Comparison of ENCODE assay signal across 8 cellular contexts in the genomic region with DNA sequence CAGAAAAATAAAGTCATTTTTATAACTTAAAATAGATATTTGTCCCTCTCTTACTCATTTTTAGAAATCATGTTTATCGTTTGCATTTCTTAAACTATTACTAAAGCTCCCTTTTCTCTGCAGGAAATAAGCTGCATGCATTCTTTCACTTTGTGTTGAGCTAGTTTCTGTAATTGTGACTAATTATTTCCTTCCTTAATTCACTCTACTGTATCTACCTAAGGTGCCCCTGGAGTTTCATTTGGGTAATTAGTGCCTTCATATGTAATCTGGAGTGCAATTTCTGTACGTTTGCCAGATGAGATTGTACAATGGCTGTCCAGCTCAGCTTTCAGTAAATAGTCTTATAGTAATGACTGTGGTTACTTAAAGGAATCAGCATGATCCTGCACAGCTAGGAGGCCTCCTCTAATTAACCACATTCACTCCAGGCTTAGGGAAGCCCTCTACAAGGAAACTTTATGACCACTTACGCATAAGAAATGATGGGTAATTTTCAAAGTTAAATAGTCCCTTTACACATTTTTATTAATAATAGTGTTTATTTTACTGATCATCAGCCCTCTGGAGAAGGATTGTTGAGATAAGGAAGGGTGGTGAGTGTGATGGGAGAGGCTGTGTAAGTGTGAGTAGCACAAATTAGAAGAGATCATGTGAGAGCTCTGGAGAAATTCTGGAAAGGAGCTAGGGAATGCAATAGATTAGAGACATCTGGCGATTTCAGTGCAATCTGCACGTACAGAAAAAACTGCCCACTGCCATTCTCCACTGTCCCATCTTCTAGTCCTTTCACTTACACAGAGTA.
DNase-seq lines count a peak whose midpoint lies in the region; ATAC-seq lines count a peak whose summit lies in the region.

No MANE protein-coding gene starts in this region.

- H3K27ac Mint-ChIP-seq in activated CD4-positive, alpha-beta T cell treated with anti-CD3 and anti-CD28 coated beads, Interleukin-2, amount 10 ng/mL, durations not matched to agents 7 days and 5 days = peak overlapping the region; percentile 86
- H3K27ac Mint-ChIP-seq in activated CD8-positive, alpha-beta T cell treated with anti-CD3 and anti-CD28 coated beads, Interleukin-2, amount 10 ng/mL, durations not matched to agents 7 days and 5 days = peak overlapping the region; percentile 97
- peak overlapping the region; percentile 1 to 97 (median 66) for H3K27ac Mint-ChIP-seq in naive thymus-derived CD4-positive, alpha-beta T cell

- no peak overlapping the region for H3K4me3 ChIP-seq in naive thymus-derived CD4-positive, alpha-beta T cell (ENCODE audit: low read length)

- peak overlapping the region; percentile 10 for H3K27ac ChIP-seq in naive thymus-derived CD4-positive, alpha-beta T cell (ENCODE audit: low read depth, low read length)

- POLR2A ChIA-PET in activated CD4-positive, alpha-beta T cell treated with anti-CD3 and anti-CD28 coated beads, Interleukin-2, amount 10 ng/mL, durations not matched to agents 7 days and 5 days (lab: Charles Lee) = interaction anchor here (1.1 to 1.5 kb wide), 2 partner anchors 21 to 38 kb away, joined by 4 to 5 read pairs; no protein-coding TSS in a partner anchor
- POLR2A ChIA-PET in activated CD8-positive, alpha-beta T cell treated with anti-CD3 and anti-CD28 coated beads, Interleukin-2, amount 10 ng/mL, durations not matched to agents 7 days and 5 days (lab: Charles Lee) = interaction anchor here (0.6 to 3.5 kb wide), 13 partner anchors 20 to 703 kb away, joined by 3 to 15 read pairs (median 5); a partner anchor contains a TSS
- POLR2A ChIA-PET in naive thymus-derived CD4-positive, alpha-beta T cell (lab: Charles Lee) = interaction anchor here (0.7 to 1.7 kb wide), 10 partner anchors 11 to 195 kb away, joined by 3 to 7 read pairs (median 4); a partner anchor contains a TSS

- H3K4me1 Mint-ChIP-seq in activated CD4-positive, alpha-beta T cell treated with anti-CD3 and anti-CD28 coated beads, Interleukin-2, amount 10 ng/mL, durations not matched to agents 7 days and 5 days = peaks cover 83% of the 10 kb centered on the region
- peaks cover 83% of the 10 kb centered on the region for H3K4me1 Mint-ChIP-seq in activated CD8-positive, alpha-beta T cell treated with anti-CD3 and anti-CD28 coated beads, Interleukin-2, amount 10 ng/mL, durations not matched to agents 7 days and 5 days (ENCODE audit: low read depth)
- peaks cover 34 to 82% (median 75%) of the 10 kb centered on the region in 7 donors for H3K4me1 Mint-ChIP-seq in naive thymus-derived CD4-positive, alpha-beta T cell

- CTCF ChIA-PET in activated CD4-positive, alpha-beta T cell treated with anti-CD3 and anti-CD28 coated beads, Interleukin-2, amount 10 ng/mL, durations not matched to agents 7 days and 5 days (lab: Charles Lee) = interaction anchor here (1.0 to 2.3 kb wide), 11 partner anchors 9 to 111 kb away, joined by 3 to 8 read pairs (median 5); a partner anchor contains a TSS
- CTCF ChIA-PET in activated CD8-positive, alpha-beta T cell treated with anti-CD3 and anti-CD28 coated beads, Interleukin-2, amount 10 ng/mL, durations not matched to agents 7 days and 5 days (lab: Charles Lee) = interaction anchor here (0.9 to 9.2 kb wide), 26 partner anchors 11 to 236 kb away, joined by 3 to 89 read pairs (median 6); a partner anchor contains a TSS
- CTCF ChIA-PET in naive thymus-derived CD4-positive, alpha-beta T cell (lab: Charles Lee) = interaction anchor here (1.0 to 2.1 kb wide), 6 partner anchors 11 to 84 kb away, joined by 3 to 18 read pairs (median 3); no protein-coding TSS in a partner anchor

- H3K36me3 Mint-ChIP-seq in activated CD4-positive, alpha-beta T cell treated with anti-CD3 and anti-CD28 coated beads, Interleukin-2, amount 10 ng/mL, durations not matched to agents 7 days and 5 days (ENCODE audit: low read depth) = peaks cover 63% of the 10 kb centered on the region
- peaks cover 62% of the 10 kb centered on the region for H3K36me3 Mint-ChIP-seq in activated CD8-positive, alpha-beta T cell treated with anti-CD3 and anti-CD28 coated beads, Interleukin-2, amount 10 ng/mL, durations not matched to agents 7 days and 5 days (ENCODE audit: low read depth)
- peaks cover 4 to 38% (median 13%) of the 10 kb centered on the region in 5 donors for H3K36me3 Mint-ChIP-seq in naive thymus-derived CD4-positive, alpha-beta T cell

- peaks cover 27 to 57% of the 10 kb centered on the region in 2 donors for H3K4me1 ChIP-seq in naive thymus-derived CD4-positive, alpha-beta T cell (ENCODE audit: control insufficient read depth in 2 of 2, insufficient read depth in 2 of 2, low read length in 2 of 2)

- H3K9me3 ChIP-seq in naive thymus-derived CD4-positive, alpha-beta T cell (ENCODE audit: control insufficient read depth in 2 of 3, low read length in 3 of 3) = no peaks in the 10 kb centered on the region

- no peaks in the 10 kb centered on the region for H3K27me3 Mint-ChIP-seq in activated CD4-positive, alpha-beta T cell treated with anti-CD3 and anti-CD28 coated beads, Interleukin-2, amount 10 ng/mL, durations not matched to agents 7 days and 5 days
- no peaks in the 10 kb centered on the region for H3K27me3 Mint-ChIP-seq in activated CD8-positive, alpha-beta T cell treated with anti-CD3 and anti-CD28 coated beads, Interleukin-2, amount 10 ng/mL, durations not matched to agents 7 days and 5 days (ENCODE audit: low read depth)
- no peaks in the 10 kb centered on the region for H3K27me3 Mint-ChIP-seq in naive thymus-derived CD4-positive, alpha-beta T cell

- H3K4me3 Mint-ChIP-seq in activated CD4-positive, alpha-beta T cell treated with anti-CD3 and anti-CD28 coated beads, Interleukin-2, amount 10 ng/mL, durations not matched to agents 7 days and 5 days = peak overlapping the region; percentile 20
- peak overlapping the region; percentile 61 for H3K4me3 Mint-ChIP-seq in activated CD8-positive, alpha-beta T cell treated with anti-CD3 and anti-CD28 coated beads, Interleukin-2, amount 10 ng/mL, durations not matched to agents 7 days and 5 days
- H3K4me3 Mint-ChIP-seq in naive thymus-derived CD4-positive, alpha-beta T cell = peak overlapping the region in 9 of 10 donors; percentile 1 to 82 (median 48)

- DNase-seq in activated CD4-positive, alpha-beta T cell treated with anti-CD3 and anti-CD28 coated beads, Interleukin-2, amount 10 ng/mL, durations not matched to agents 7 days and 5 days = no peak
- no peak for DNase-seq in activated CD4-positive, alpha-beta T cell treated with anti-CD3 and anti-CD28 coated beads, Interleukin-2, amount 50 U/mL, for 4 hours
- DNase-seq in HCEC 1CT = peak; percentile 38
- DNase-seq in MV-4-11 (lab: John Stamatoyannopoulos, UW) = peak; percentile 75
- DNase-seq in activated CD8-positive, alpha-beta T cell treated with anti-CD3 and anti-CD28 coated beads, Interleukin-2, amount 10 ng/mL, durations not matched to agents 7 days and 5 days = no peak
- DNase-seq in naive thymus-derived CD4-positive, alpha-beta T cell = no peak
- no peak for DNase-seq in DMS53 (lab: John Stamatoyannopoulos, UW)
- DNase-seq in head of caudate nucleus = no peak

- peak; percentile 82 for ATAC-seq in activated CD8-positive, alpha-beta T cell treated with anti-CD3 and anti-CD28 coated beads, Interleukin-2, amount 10 ng/mL, durations not matched to agents 7 days and 5 days
- peak; percentile 77 for ATAC-seq in naive thymus-derived CD4-positive, alpha-beta T cell

- no peaks in the 10 kb centered on the region for H3K27me3 ChIP-seq in naive thymus-derived CD4-positive, alpha-beta T cell (ENCODE audit: control insufficient read depth in 2 of 2, insufficient read depth in 2 of 2, low read length in 2 of 2)

- H3K9me3 Mint-ChIP-seq in activated CD4-positive, alpha-beta T cell treated with anti-CD3 and anti-CD28 coated beads, Interleukin-2, amount 10 ng/mL, durations not matched to agents 7 days and 5 days = peaks cover 4% of the 10 kb centered on the region
- H3K9me3 Mint-ChIP-seq in activated CD8-positive, alpha-beta T cell treated with anti-CD3 and anti-CD28 coated beads, Interleukin-2, amount 10 ng/mL, durations not matched to agents 7 days and 5 days (ENCODE audit: insufficient read depth) = no peaks in the 10 kb centered on the region
- peaks cover 0 to 4% (median 0%) of the 10 kb centered on the region in 11 donors for H3K9me3 Mint-ChIP-seq in naive thymus-derived CD4-positive, alpha-beta T cell

- H3K36me3 ChIP-seq in naive thymus-derived CD4-positive, alpha-beta T cell (ENCODE audit: control insufficient read depth in 2 of 3, insufficient read depth in 3 of 3, low read length in 3 of 3) = peaks cover under 1 to 1% (median under 1%) of the 10 kb centered on the region in 3 experiments

- intact Hi-C loops in naive thymus-derived CD4-positive, alpha-beta T cell (cut with micrococcal nuclease) = loop anchor here (1.0 to 10.0 kb wide), 13 partner anchors 9 to 445 kb away; a partner anchor contains a TSS
- intact Hi-C loops in head of caudate nucleus (cut with DNase I) = no loop called here

Comparison
In these comparisons a context has a peak if more than half of its experiments do, and no peak if none do; other contexts are left out.
1. DNase-seq: peak in HCEC 1CT (single experiment) and MV-4-11 (single experiment); none in activated CD4-positive, alpha-beta T cell treated with anti-CD3 and anti-CD28 coated beads, Interleukin-2, amount 10 ng/mL, durations not matched to agents 7 days and 5 days (single experiment), activated CD4-positive, alpha-beta T cell treated with anti-CD3 and anti-CD28 coated beads, Interleukin-2, amount 50 U/mL, for 4 hours (0 of 2), activated CD8-positive, alpha-beta T cell treated with anti-CD3 and anti-CD28 coated beads, Interleukin-2, amount 10 ng/mL, durations not matched to agents 7 days and 5 days (single experiment), naive thymus-derived CD4-positive, alpha-beta T cell (0 of 9), DMS53 (single experiment) and head of caudate nucleus (0 of 42).
2. Peak in every context shown above with its lines, with median percentiles within 50 percentile points of each other: H3K27ac Mint-ChIP-seq and H3K4me3 Mint-ChIP-seq.